In the genomic region with DNA sequence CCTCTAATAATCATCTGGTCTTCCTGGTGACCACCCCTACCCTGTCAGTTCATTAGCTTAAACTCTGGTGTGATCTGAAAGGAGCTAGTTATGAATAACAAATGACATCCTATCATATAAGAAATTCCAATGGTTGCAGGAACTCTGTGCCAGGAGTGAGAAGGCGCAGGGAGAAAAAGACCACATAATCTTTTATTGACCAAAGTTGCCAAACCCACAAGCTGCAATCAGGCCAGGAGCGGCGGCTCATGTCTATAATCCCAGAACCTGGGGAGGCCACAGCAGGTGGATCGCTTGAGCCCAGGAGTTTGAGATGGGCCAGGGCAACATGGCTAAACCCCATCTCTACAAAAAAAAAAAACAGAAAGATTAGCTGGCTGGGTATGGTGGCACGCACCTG, we compare ENCODE assay signal across 13 cellular contexts.
"Had no signal": no experiment of that assay in that cellular context is flagged by ENCODE, and none has a peak within 500 bp of the region (broad histone marks: within the 10 kb centered on the region; RNA-seq: fewer than 3 reads in every experiment).

No MANE protein-coding gene starts in this region.

- H3K27ac Mint-ChIP-seq: activated CD4-positive, alpha-beta memory T cell treated with anti-CD3 and anti-CD28 coated beads for 36 hours; activated T-helper 17 cell treated with anti-CD3 and anti-CD28 coated beads, Interleukin-2, amount 50 U/mL, for 72 hours; memory B cell; stimulated activated memory B cell treated with anti-CD40 and anti-IgM and Interleukin-4, amounts not matched to agents 10 μg/mL and 1 μg/mL and 100 μg/mL, for 72 hours had no signal

- ATAC-seq: activated T-helper 17 cell treated with anti-CD3 and anti-CD28 coated beads, Interleukin-2, amount 50 U/mL, for 72 hours; gastrocnemius medialis; stimulated activated memory B cell treated with anti-CD40 and anti-IgM and Interleukin-4, amounts not matched to agents 10 μg/mL and 1 μg/mL and 100 μg/mL, for 72 hours had no signal

- H3K36me3 ChIP-seq: cardiac muscle cell, gastrocnemius medialis, left ventricle myocardium inferior, pancreas had no signal

- H3K27ac ChIP-seq: cardiac muscle cell, left ventricle myocardium inferior, pancreas, skin epidermis had no signal

- H3K9me3 Mint-ChIP-seq: activated CD4-positive, alpha-beta memory T cell treated with anti-CD3 and anti-CD28 coated beads for 36 hours; activated T-helper 17 cell treated with anti-CD3 and anti-CD28 coated beads, Interleukin-2, amount 50 U/mL, for 72 hours; memory B cell; stimulated activated memory B cell treated with anti-CD40 and anti-IgM and Interleukin-4, amounts not matched to agents 10 μg/mL and 1 μg/mL and 100 μg/mL, for 72 hours; T-helper 2 cell treated with Interferon-gamma antibody and Interleukin-4, amounts not matched to agents 5 μg/mL and 100 μg/mL, for 36 hours; type B pancreatic cell had no signal

- DNase-seq: activated CD4-positive, alpha-beta memory T cell treated with anti-CD3 and anti-CD28 coated beads for 36 hours; activated CD4-positive, CD25-positive, alpha-beta regulatory T cell treated with anti-CD3 and anti-CD28 coated beads, Interleukin-2, amount 50 U/mL, for 72 hours; activated CD8-positive, alpha-beta memory T cell treated with anti-CD3 and anti-CD28 coated beads, Interleukin-2, amount 50 U/mL, for 4 hours; gastrocnemius medialis; left ventricle myocardium inferior; pancreas had no signal

- H3K4me3 Mint-ChIP-seq: activated CD4-positive, alpha-beta memory T cell treated with anti-CD3 and anti-CD28 coated beads for 36 hours; activated T-helper 17 cell treated with anti-CD3 and anti-CD28 coated beads, Interleukin-2, amount 50 U/mL, for 72 hours; memory B cell; stimulated activated memory B cell treated with anti-CD40 and anti-IgM and Interleukin-4, amounts not matched to agents 10 μg/mL and 1 μg/mL and 100 μg/mL, for 72 hours; T-helper 2 cell treated with Interferon-gamma antibody and Interleukin-4, amounts not matched to agents 5 μg/mL and 100 μg/mL, for 36 hours; type B pancreatic cell had no signal

- H3K4me3 ChIP-seq: cardiac muscle cell, gastrocnemius medialis, left ventricle myocardium inferior, pancreas, skin epidermis had no signal

- H3K27me3 ChIP-seq: cardiac muscle cell, gastrocnemius medialis, pancreas had no signal

- H3K27me3 Mint-ChIP-seq: activated CD4-positive, alpha-beta memory T cell treated with anti-CD3 and anti-CD28 coated beads for 36 hours; activated T-helper 17 cell treated with anti-CD3 and anti-CD28 coated beads, Interleukin-2, amount 50 U/mL, for 72 hours; memory B cell; stimulated activated memory B cell treated with anti-CD40 and anti-IgM and Interleukin-4, amounts not matched to agents 10 μg/mL and 1 μg/mL and 100 μg/mL, for 72 hours; type B pancreatic cell had no signal

- H3K9me3 ChIP-seq: gastrocnemius medialis, left ventricle myocardium inferior, pancreas had no signal
